In genomic region chr15:65401607-65402240, GRCh38 we compare ENCODE assay signal across 3 cellular contexts.
A peak's percentile ranks its signal among the peaks of the same experiment; 100 is the strongest.
TF ChIP-seq lines count a peak whose summit lies in the region.

No MANE protein-coding gene starts in this region.

TF ChIP-seq in SK-N-SH treated with all-trans-retinoic acid at 6 μM for 48 hours, 23 proteins besides CTCF, POLR2A, EP300 and RAD21:
- no peak for TF ChIP-seq ZNF565 (CRISPR knock-in tag; conservative IDR thresholded peaks at IDR 0.05; ENCODE audit: low read depth)
- TF ChIP-seq RARB (CRISPR knock-in tag; IDR thresholded peaks at IDR 0.05): no peak
- TF ChIP-seq ZFP30 (CRISPR knock-in tag; IDR thresholded peaks at IDR 0.05): no peak
- TF ChIP-seq ZNF8 (CRISPR knock-in tag; IDR thresholded peaks at IDR 0.05): no peak
TF ChIP-seq in SK-N-SH treated with all-trans-retinoic acid at 6 μM for 48 hours: peak in this region for 0.

TF ChIP-seq in SK-N-SH, 30 proteins besides CTCF, POLR2A, EP300 and RAD21:
- TF ChIP-seq SIN3A (IDR thresholded peaks at IDR 0.05; ENCODE audit: borderline replicate concordance, low read depth, low read length): no peak
- TF ChIP-seq FOSL2 (IDR thresholded peaks at IDR 0.05; ENCODE audit: borderline replicate concordance, low read depth): no peak
- TF ChIP-seq TAF1 (IDR thresholded peaks at IDR 0.05; ENCODE audit: borderline replicate concordance, low read depth, low read length): no peak
- no peak for TF ChIP-seq TCF12 (IDR thresholded peaks at IDR 0.05)
- no peak for TF ChIP-seq IRF3 (IDR thresholded peaks at IDR 0.05; ENCODE audit: low read depth, low read length)
- no peak for TF ChIP-seq CHD2 (IDR thresholded peaks at IDR 0.05; ENCODE audit: low read length, partially characterized antibody)
- no peak for TF ChIP-seq RFX5 (IDR thresholded peaks at IDR 0.05; ENCODE audit: low read length)
- no peak for TF ChIP-seq GABPA (IDR thresholded peaks at IDR 0.05; ENCODE audit: low read depth)
- no peak for TF ChIP-seq JUND (IDR thresholded peaks at IDR 0.05)
- TF ChIP-seq ELF1 (IDR thresholded peaks at IDR 0.05): no peak
- no peak for TF ChIP-seq USF1 (IDR thresholded peaks at IDR 0.05; ENCODE audit: borderline replicate concordance, low read depth)
- TF ChIP-seq TEAD4 (IDR thresholded peaks at IDR 0.05; ENCODE audit: borderline replicate concordance, insufficient read depth): no peak
- no peak for TF ChIP-seq USF2 (IDR thresholded peaks at IDR 0.05; ENCODE audit: borderline replicate concordance, low read depth, low read length)
- TF ChIP-seq REST (IDR thresholded peaks at IDR 0.05; ENCODE audit: low read depth, low read length): no peak

TF ChIP-seq in GM12878, 131 proteins besides CTCF, POLR2A, EP300 and RAD21:
- TF ChIP-seq NKRF (conservative IDR thresholded peaks at IDR 0.05): no peak
- TF ChIP-seq YY1 (IDR thresholded peaks at IDR 0.05; ENCODE audit: low read depth, low read length): 0 out of 2 replicates have a peak, but pooled peaks have one; percentile 2
